Comparison of ENCODE assay signal across 10 cellular contexts in the genomic region with DNA sequence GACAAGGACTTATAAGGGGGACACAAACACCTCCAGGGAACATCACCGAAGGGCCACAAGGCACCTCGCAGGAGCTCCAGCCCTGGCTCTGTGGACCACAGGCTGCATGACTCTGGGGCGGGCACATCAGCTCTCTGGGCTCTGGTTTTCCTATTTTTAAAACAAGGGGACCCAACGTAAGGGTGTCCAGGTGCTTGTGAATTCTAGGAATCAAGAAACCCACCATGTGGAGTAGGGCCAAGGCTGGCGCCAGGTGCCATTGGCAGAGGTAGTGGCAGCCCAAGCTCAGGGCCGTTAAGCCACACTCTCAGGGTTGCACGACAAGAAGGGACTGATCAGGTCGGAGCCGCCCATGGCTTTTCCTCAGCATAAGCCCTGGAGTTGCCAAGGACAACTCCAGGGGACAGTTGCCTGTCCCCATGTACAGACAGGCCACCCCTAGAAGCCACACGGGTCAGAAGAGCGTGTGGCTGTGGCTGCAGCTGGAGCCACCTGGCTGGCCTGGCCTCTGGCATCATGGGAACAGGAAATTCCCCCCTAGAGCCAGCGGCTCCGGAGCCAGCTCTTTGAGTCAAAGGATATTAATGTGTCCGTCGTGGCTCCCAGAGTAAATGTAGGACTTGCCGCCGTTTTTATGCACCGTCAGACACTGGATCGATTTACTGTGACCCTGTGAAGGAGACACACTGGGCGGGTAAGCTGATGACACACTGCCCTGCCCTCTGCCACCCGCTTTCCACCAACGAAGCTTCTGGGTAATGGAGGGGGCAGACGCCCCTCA. TPM values are rescaled to one million over a fixed set of nuclear protein-coding genes. Genes with fewer than 3 reads are reported as not detected.
DNase-seq lines count a peak whose midpoint lies in the region; ATAC-seq and TF ChIP-seq lines count a peak whose summit lies in the region.
"Had no signal": no experiment of that assay in that cellular context is flagged by ENCODE, and none has a peak within 500 bp of the region (broad histone marks: within the 10 kb centered on the region; RNA-seq: fewer than 3 reads in every experiment).

No MANE protein-coding gene starts in this region.

- BruUV-seq in Calu3 (replicated peaks; lab: Mats Ljungman, UMichigan), result no TSS peak

- H3K27me3 ChIP-seq in right atrium auricular region, result no peaks in the 10 kb centered on the region
- no peaks in the 10 kb centered on the region for H3K27me3 ChIP-seq in upper lobe of right lung
- H3K27me3 ChIP-seq: hepatocyte had no signal

- no peak for TF ChIP-seq CTCF in right atrium auricular region (IDR thresholded peaks at IDR 0.05)
- TF ChIP-seq CTCF in glutamatergic neuron (IDR thresholded peaks at IDR 0.05; ENCODE audit: partially characterized antibody, unreplicated experiment), result no peak
- no peak for TF ChIP-seq CTCF in nephron (IDR thresholded peaks at IDR 0.05; ENCODE audit: unreplicated experiment in 3 of 3)
- TF ChIP-seq CTCF in upper lobe of right lung (IDR thresholded peaks at IDR 0.05), result no peak
- no peak for TF ChIP-seq CTCF in Calu3 (IDR thresholded peaks at IDR 0.05; ENCODE audit: unreplicated experiment)

- H3K4me3 ChIP-seq in right atrium auricular region (no peak overlapping the region), upper lobe of right lung (no peak overlapping the region)
- H3K4me3 ChIP-seq: hepatocyte had no signal

- H3K36me3 ChIP-seq in right atrium auricular region, result peaks cover 99% of the 10 kb centered on the region
- H3K36me3 ChIP-seq in upper lobe of right lung, result peaks cover 97% of the 10 kb centered on the region

- no peaks in the 10 kb centered on the region for H3K36me3 Mint-ChIP-seq in glutamatergic neuron (ENCODE audit: unreplicated experiment)
- peaks cover 82% of the 10 kb centered on the region for H3K36me3 Mint-ChIP-seq in nephron (ENCODE audit: low read depth)
- peaks cover 38% of the 10 kb centered on the region for H3K36me3 Mint-ChIP-seq in Calu3 (ENCODE audit: insufficient read depth, unreplicated experiment)

- H3K27ac ChIP-seq in right atrium auricular region (peak overlapping the region in 1 of 2 donors; percentile 57), upper lobe of right lung (no peak overlapping the region)
- H3K27ac ChIP-seq: hepatocyte had no signal

- H3K4me3 Mint-ChIP-seq in glutamatergic neuron (ENCODE audit: unreplicated experiment), result no peak overlapping the region
- H3K4me3 Mint-ChIP-seq in nephron, result no peak overlapping the region
- no peak overlapping the region for H3K4me3 Mint-ChIP-seq in Calu3 (ENCODE audit: low read depth, unreplicated experiment)

- CTCF ChIA-PET in Calu3 (lab: Charles Lee), result interaction anchor here (0.6 kb wide), 1 partner anchor 33 kb away, joined by 7 read pairs; the partner anchor contains the start of gene WDR1

- H3K9me3 Mint-ChIP-seq in glutamatergic neuron (ENCODE audit: unreplicated experiment), result no peaks in the 10 kb centered on the region
- no peaks in the 10 kb centered on the region for H3K9me3 Mint-ChIP-seq in nephron
- H3K9me3 Mint-ChIP-seq in Calu3 (ENCODE audit: low read depth, unreplicated experiment), result no peaks in the 10 kb centered on the region

- DNase-seq in Right ventricle myocardium inferior (ENCODE audit: missing footprints) (peak; percentile 67), right atrium auricular region (ENCODE audit: low spot score) (no peak), glutamatergic neuron (peak; percentile 8), upper lobe of right lung (peak; percentile 62), Calu3 (no peak)
- DNase-seq: KG1 had no signal

- H3K27ac Mint-ChIP-seq in glutamatergic neuron (ENCODE audit: unreplicated experiment) (no peak overlapping the region), nephron (peak overlapping the region in 2 of 3 experiments; percentile 20 to 59), Calu3 (ENCODE audit: unreplicated experiment) (no peak overlapping the region)

- peak; percentile 28 for ATAC-seq in Right ventricle myocardium inferior
- ATAC-seq in upper lobe of right lung, result no peak
- no peak for ATAC-seq in GM18498 (IDR thresholded peaks at IDR 0.05; ENCODE audit: unreplicated experiment)
- ATAC-seq in HG03354 (IDR thresholded peaks at IDR 0.05; ENCODE audit: poor library complexity, severe bottlenecking, unreplicated experiment), result no peak

- H3K4me1 Mint-ChIP-seq in glutamatergic neuron (ENCODE audit: low read depth, unreplicated experiment), result no peaks in the 10 kb centered on the region
- H3K4me1 Mint-ChIP-seq in nephron, result peaks cover 11% of the 10 kb centered on the region
- H3K4me1 Mint-ChIP-seq in Calu3 (ENCODE audit: low read depth, unreplicated experiment), result no peaks in the 10 kb centered on the region

- H3K27me3 Mint-ChIP-seq in glutamatergic neuron (ENCODE audit: unreplicated experiment) (peaks cover 5% of the 10 kb centered on the region), nephron (ENCODE audit: low read depth) (no peaks in the 10 kb centered on the region), Calu3 (ENCODE audit: unreplicated experiment) (no peaks in the 10 kb centered on the region)

- H3K9me3 ChIP-seq in right atrium auricular region, result no peaks in the 10 kb centered on the region
- H3K9me3 ChIP-seq in upper lobe of right lung, result no peaks in the 10 kb centered on the region

- intact Hi-C loops in Right ventricle myocardium inferior (cut with DNase I), result loop anchor here (2.0 kb wide), 1 partner anchor 33 kb away; the partner anchor contains the start of gene WDR1
- intact Hi-C loops in upper lobe of right lung (cut with DNase I), result no loop called here
- intact Hi-C loops in Calu3 (cut with micrococcal nuclease; ENCODE audit: unreplicated experiment), result no loop called here

- peaks cover 0 to 42% of the 10 kb centered on the region in 2 donors for H3K4me1 ChIP-seq in right atrium auricular region
- peaks cover 15% of the 10 kb centered on the region for H3K4me1 ChIP-seq in upper lobe of right lung

RNA-seq across cellular contexts. Expression of gene WDR1, which starts 32.5 kb away (rescaled TPM):
- 210 TPM for total RNA-seq in Right ventricle myocardium inferior
- 100 to 1,000 TPM; 109 to 216 TPM for total RNA-seq in right atrium auricular region
- 161 TPM for total RNA-seq in glutamatergic neuron (ENCODE audit: unreplicated experiment)
- 234 TPM for total RNA-seq in upper lobe of right lung
- total RNA-seq in Calu3 (2022), result 188 and 199 TPM in 2 replicates

Comparison
In these comparisons a context has a peak if more than half of its experiments do, and no peak if none do; other contexts are left out.
1. DNase-seq: peak in Right ventricle myocardium inferior (single experiment), glutamatergic neuron (single experiment) and upper lobe of right lung (single experiment); none in right atrium auricular region (single experiment) and Calu3 (single experiment).
2. H3K27ac Mint-ChIP-seq: peak in nephron (2 of 3); none in glutamatergic neuron (single experiment) and Calu3 (single experiment).